ENCODE assay signal across 1 cellular context in the genomic region with DNA sequence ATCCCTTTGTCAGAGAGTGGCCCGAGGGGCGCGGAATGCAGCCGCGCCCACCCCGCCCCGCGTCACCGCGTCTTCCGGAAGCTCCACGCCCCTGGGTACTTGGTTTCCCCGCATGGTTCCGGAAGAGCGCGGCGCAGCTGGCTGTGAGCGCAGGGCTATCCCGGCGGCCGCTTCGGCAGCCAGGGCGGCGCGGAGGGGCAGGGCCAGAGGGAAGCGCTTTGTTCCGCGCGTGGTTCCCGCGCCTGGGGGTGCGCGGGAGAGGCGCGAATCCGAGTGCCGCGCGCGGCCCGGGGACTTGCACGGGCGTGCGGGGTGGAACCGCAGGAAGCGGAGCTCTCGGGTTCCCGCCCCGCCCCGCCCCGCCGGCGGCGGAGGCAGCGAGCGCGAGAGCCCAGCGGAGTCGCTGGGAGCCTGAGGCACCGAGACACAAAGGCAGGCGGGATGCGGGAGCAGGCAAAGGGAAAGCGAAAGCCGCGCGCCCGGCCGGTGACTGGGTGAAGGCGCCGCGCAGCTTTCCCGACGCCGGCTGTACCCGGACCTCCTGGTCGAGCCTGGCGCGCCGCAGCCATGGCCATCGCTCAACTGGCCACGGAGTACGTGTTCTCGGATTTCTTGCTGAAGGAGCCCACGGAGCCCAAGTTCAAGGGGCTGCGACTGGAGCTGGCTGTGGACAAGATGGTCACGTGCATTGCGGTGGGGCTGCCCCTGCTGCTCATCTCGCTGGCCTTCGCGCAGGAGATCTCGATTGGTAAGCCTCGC.
A peak's percentile ranks its signal among the peaks of the same experiment; 100 is the strongest.
TF ChIP-seq lines count a peak whose summit lies in the region.

Gene PANX1, plus strand, starts transcription at position 96 of the 759 bp plus-strand sequence. Its CDS starts 472 bp downstream, at position 568.

TF ChIP-seq in HepG2, 621 proteins besides CTCF, POLR2A, EP300 and RAD21 (continued from another document and continues in another):
- peak; percentile 56 for TF ChIP-seq ARID5B (CRISPR knock-in tag; IDR thresholded peaks at IDR 0.05)
- no peak for TF ChIP-seq ZNF713 (CRISPR knock-in tag; IDR thresholded peaks at IDR 0.05)
- TF ChIP-seq HNRNPH1 (optimal IDR thresholded peaks at IDR 0.05; ENCODE audit: low read depth, low read length) = no peak
- TF ChIP-seq ZFP1 (CRISPR knock-in tag; IDR thresholded peaks at IDR 0.05) = no peak
- TF ChIP-seq ZNF660 (CRISPR knock-in tag; IDR thresholded peaks at IDR 0.05; ENCODE audit: borderline replicate concordance, low read depth) = no peak
- 0 out of 2 replicates have a peak, but pooled peaks have one; percentile 23 for TF ChIP-seq ZNF276 (CRISPR knock-in tag; IDR thresholded peaks at IDR 0.05; ENCODE audit: low read depth)
- no peak for TF ChIP-seq ZNF781 (CRISPR knock-in tag; IDR thresholded peaks at IDR 0.05; ENCODE audit: borderline replicate concordance, not compliant biosample characterization)
- no peak for TF ChIP-seq HOXA7 (CRISPR knock-in tag; IDR thresholded peaks at IDR 0.05)
- TF ChIP-seq ZNF343 (CRISPR knock-in tag; IDR thresholded peaks at IDR 0.05) = peak; percentile 23; the same call in 1 of the 2 replicates
- TF ChIP-seq NCOA1 (CRISPR knock-in tag; IDR thresholded peaks at IDR 0.05) = no peak
- TF ChIP-seq MTF2 (CRISPR knock-in tag; IDR thresholded peaks at IDR 0.05; ENCODE audit: borderline replicate concordance) = peak; percentile 53; the same call in 1 of the 2 replicates
- TF ChIP-seq ZFP90 (CRISPR knock-in tag; IDR thresholded peaks at IDR 0.05; ENCODE audit: borderline replicate concordance) = no peak
- TF ChIP-seq ZNF317 (CRISPR knock-in tag; IDR thresholded peaks at IDR 0.05) = peak; percentile 43
- TF ChIP-seq ZBTB34 (CRISPR knock-in tag; IDR thresholded peaks at IDR 0.05) = no peak
- TF ChIP-seq ZMYM3 (CRISPR knock-in tag; IDR thresholded peaks at IDR 0.05) = 0 out of 2 replicates have a peak, but pooled peaks have one; percentile 2
- no peak for TF ChIP-seq MIER3 (CRISPR knock-in tag; IDR thresholded peaks at IDR 0.05; ENCODE audit: borderline replicate concordance)
- TF ChIP-seq ARNT2 (CRISPR knock-in tag; IDR thresholded peaks at IDR 0.05; ENCODE audit: low read depth) = peak; percentile 87
- peak; percentile 61 for TF ChIP-seq HNRNPK (IDR thresholded peaks at IDR 0.05; ENCODE audit: low read depth, low read length, poor library complexity, severe bottlenecking)
- TF ChIP-seq, protein P1, sequence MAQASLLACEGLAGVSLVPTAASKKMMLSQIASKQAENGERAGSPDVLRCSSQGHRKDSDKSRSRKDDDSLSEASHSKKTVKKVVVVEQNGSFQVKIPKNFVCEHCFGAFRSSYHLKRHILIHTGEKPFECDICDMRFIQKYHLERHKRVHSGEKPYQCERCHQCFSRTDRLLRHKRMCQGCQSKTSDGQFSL (CRISPR knock-in tag; IDR thresholded peaks at IDR 0.05) = peak; percentile 36; the same call in 1 of the 2 replicates
- TF ChIP-seq ZNF17 (CRISPR knock-in tag; IDR thresholded peaks at IDR 0.05) = no peak
- TF ChIP-seq GLI4 (CRISPR knock-in tag; IDR thresholded peaks at IDR 0.05; ENCODE audit: borderline replicate concordance) = peak; percentile 51; the same call in 1 of the 2 replicates
- TF ChIP-seq TRIM24 (CRISPR knock-in tag; IDR thresholded peaks at IDR 0.05) = no peak
- 0 out of 2 replicates have a peak, but pooled peaks have one; percentile 34 for TF ChIP-seq ZNF598 (CRISPR knock-in tag; IDR thresholded peaks at IDR 0.05; ENCODE audit: borderline replicate concordance)
- TF ChIP-seq SMC3 (IDR thresholded peaks at IDR 0.05; ENCODE audit: low read length) = no peak
- no peak for TF ChIP-seq SP1 (IDR thresholded peaks at IDR 0.05)
- TF ChIP-seq SP1 (CRISPR knock-in tag; IDR thresholded peaks at IDR 0.05) = no peak
- TF ChIP-seq, protein P2, sequence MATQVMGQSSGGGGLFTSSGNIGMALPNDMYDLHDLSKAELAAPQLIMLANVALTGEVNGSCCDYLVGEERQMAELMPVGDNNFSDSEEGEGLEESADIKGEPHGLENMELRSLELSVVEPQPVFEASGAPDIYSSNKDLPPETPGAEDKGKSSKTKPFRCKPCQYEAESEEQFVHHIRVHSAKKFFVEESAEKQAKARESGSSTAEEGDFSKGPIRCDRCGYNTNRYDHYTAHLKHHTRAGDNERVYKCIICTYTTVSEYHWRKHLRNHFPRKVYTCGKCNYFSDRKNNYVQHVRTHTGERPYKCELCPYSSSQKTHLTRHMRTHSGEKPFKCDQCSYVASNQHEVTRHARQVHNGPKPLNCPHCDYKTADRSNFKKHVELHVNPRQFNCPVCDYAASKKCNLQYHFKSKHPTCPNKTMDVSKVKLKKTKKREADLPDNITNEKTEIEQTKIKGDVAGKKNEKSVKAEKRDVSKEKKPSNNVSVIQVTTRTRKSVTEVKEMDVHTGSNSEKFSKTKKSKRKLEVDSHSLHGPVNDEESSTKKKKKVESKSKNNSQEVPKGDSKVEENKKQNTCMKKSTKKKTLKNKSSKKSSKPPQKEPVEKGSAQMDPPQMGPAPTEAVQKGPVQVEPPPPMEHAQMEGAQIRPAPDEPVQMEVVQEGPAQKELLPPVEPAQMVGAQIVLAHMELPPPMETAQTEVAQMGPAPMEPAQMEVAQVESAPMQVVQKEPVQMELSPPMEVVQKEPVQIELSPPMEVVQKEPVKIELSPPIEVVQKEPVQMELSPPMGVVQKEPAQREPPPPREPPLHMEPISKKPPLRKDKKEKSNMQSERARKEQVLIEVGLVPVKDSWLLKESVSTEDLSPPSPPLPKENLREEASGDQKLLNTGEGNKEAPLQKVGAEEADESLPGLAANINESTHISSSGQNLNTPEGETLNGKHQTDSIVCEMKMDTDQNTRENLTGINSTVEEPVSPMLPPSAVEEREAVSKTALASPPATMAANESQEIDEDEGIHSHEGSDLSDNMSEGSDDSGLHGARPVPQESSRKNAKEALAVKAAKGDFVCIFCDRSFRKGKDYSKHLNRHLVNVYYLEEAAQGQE (IDR thresholded peaks at IDR 0.05; ENCODE audit: borderline replicate concordance in 1 of 2, low read depth in 1 of 2, low read length in 2 of 2) = no peak
- TF ChIP-seq ZNF501 (CRISPR knock-in tag; IDR thresholded peaks at IDR 0.05) = peak; percentile 75
- no peak for TF ChIP-seq AKAP8 (CRISPR knock-in tag; IDR thresholded peaks at IDR 0.05)
- TF ChIP-seq GTF2F1 (IDR thresholded peaks at IDR 0.05; ENCODE audit: low read length) = no peak
- peak; percentile 45; the same call in 1 of the 2 replicates for TF ChIP-seq REPIN1 (CRISPR knock-in tag; IDR thresholded peaks at IDR 0.05; ENCODE audit: borderline replicate concordance, low read depth)
- TF ChIP-seq, protein P3, sequence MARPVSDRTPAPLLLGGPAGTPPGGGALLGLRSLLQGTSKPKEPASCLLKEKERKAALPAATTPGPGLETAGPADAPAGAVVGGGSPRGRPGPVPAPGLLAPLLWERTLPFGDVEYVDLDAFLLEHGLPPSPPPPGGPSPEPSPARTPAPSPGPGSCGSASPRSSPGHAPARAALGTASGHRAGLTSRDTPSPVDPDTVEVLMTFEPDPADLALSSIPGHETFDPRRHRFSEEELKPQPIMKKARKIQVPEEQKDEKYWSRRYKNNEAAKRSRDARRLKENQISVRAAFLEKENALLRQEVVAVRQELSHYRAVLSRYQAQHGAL (CRISPR knock-in tag; IDR thresholded peaks at IDR 0.05; ENCODE audit: not compliant biosample characterization) = no peak
- no peak for TF ChIP-seq SOX6 (IDR thresholded peaks at IDR 0.05)
- TF ChIP-seq SOX6 (CRISPR knock-in tag; IDR thresholded peaks at IDR 0.05) = peak; percentile 63
- peak; percentile 43; the same call in 1 of the 2 replicates for TF ChIP-seq MXD3 (CRISPR knock-in tag; IDR thresholded peaks at IDR 0.05)
- TF ChIP-seq HNF1B (CRISPR knock-in tag; IDR thresholded peaks at IDR 0.05) = no peak
- no peak; the same call in 1 of the 2 replicates for TF ChIP-seq ZNF124 (CRISPR knock-in tag; IDR thresholded peaks at IDR 0.05)
- TF ChIP-seq ZBTB33 (CRISPR knock-in tag; IDR thresholded peaks at IDR 0.05) = 0 out of 2 replicates have a peak, but pooled peaks have one; percentile 3
- TF ChIP-seq KDM4B (CRISPR knock-in tag; IDR thresholded peaks at IDR 0.05) = peak; percentile 56; the same call in 1 of the 2 replicates
- TF ChIP-seq RBM22 (optimal IDR thresholded peaks at IDR 0.05; ENCODE audit: low read length) = no peak
- no peak for TF ChIP-seq TOE1 (CRISPR knock-in tag; IDR thresholded peaks at IDR 0.05)
- TF ChIP-seq ZFP41 (CRISPR knock-in tag; IDR thresholded peaks at IDR 0.05; ENCODE audit: borderline replicate concordance) = no peak
- TF ChIP-seq NR2F1 (CRISPR knock-in tag; IDR thresholded peaks at IDR 0.05) = no peak
- TF ChIP-seq KAT8 (CRISPR knock-in tag; IDR thresholded peaks at IDR 0.05) = peak; percentile 87
- no peak for TF ChIP-seq MTF1 (CRISPR knock-in tag; IDR thresholded peaks at IDR 0.05)
- TF ChIP-seq HOXA3 (CRISPR knock-in tag; IDR thresholded peaks at IDR 0.05) = peak; percentile 66
